Comparison of ENCODE assay signal across 10 cellular contexts in genomic region chr14:65303185-65303901, GRCh38.
A peak's percentile ranks its signal among the peaks of the same experiment; 100 is the strongest.
DNase-seq lines count a peak whose midpoint lies in the region; TF ChIP-seq lines count a peak whose summit lies in the region.
"Had no signal": no experiment of that assay in that cellular context is flagged by ENCODE, and none has a peak within 500 bp of the region (broad histone marks: within the 10 kb centered on the region; RNA-seq: fewer than 3 reads in every experiment).

No MANE protein-coding gene starts in this region.

- H3K9me3 ChIP-seq in ascending aorta, result no peaks in the 10 kb centered on the region

- no peaks in the 10 kb centered on the region for H3K4me1 ChIP-seq in ascending aorta

- intact Hi-C loops in dorsolateral prefrontal cortex (cut with DNase I), result no loop called here
- intact Hi-C loops in ascending aorta (cut with DNase I), result no loop called here

- peak overlapping the region in 38 of 59 donors; percentile 13 to 83 (median 62) for H3K27ac ChIP-seq in dorsolateral prefrontal cortex
- no peak overlapping the region for H3K27ac ChIP-seq in ascending aorta
- H3K27ac ChIP-seq: 22Rv1 had no signal

- DNase-seq in DMS153 treated with DMSO at 0.1 percent for 48 hours (lab: John Stamatoyannopoulos, UW; ENCODE audit: unreplicated experiment) (peak; percentile 11), DMS153 (lab: John Stamatoyannopoulos, UW) (no peak), NCI-H526 treated with DMSO at 0.1 percent for 48 hours (lab: John Stamatoyannopoulos, UW) (peak; percentile 31), dorsolateral prefrontal cortex (no peak), retina (peak; percentile 11), ascending aorta (ENCODE audit: low spot score in 2 of 2) (no peak), NCI-H1105 (lab: John Stamatoyannopoulos, UW) (no peak), cerebellum (ENCODE audit: low spot score) (no peak)
- DNase-seq: NCI-H226 had no signal

- TF ChIP-seq CTCF in dorsolateral prefrontal cortex (IDR thresholded peaks at IDR 0.05 in 54 of 56, conservative IDR thresholded peaks at IDR 0.05 in 2 of 56; ENCODE audit: low read depth in 1 of 56, partially characterized antibody in 56 of 56) (no peak), ascending aorta (IDR thresholded peaks at IDR 0.05) (no peak)

- no peaks in the 10 kb centered on the region for H3K36me3 ChIP-seq in ascending aorta

- H3K4me3 ChIP-seq in dorsolateral prefrontal cortex, result no peak overlapping the region
- H3K4me3 ChIP-seq in ascending aorta, result no peak overlapping the region

- H3K27me3 ChIP-seq in dorsolateral prefrontal cortex, result no peaks in the 10 kb centered on the region
- H3K27me3 ChIP-seq in ascending aorta, result no peaks in the 10 kb centered on the region

Comparison
In these comparisons a context has a peak if more than half of its experiments do, and no peak if none do; other contexts are left out.
1. DNase-seq: peak in DMS153 treated with DMSO at 0.1 percent for 48 hours (single experiment), NCI-H526 treated with DMSO at 0.1 percent for 48 hours (single experiment) and retina (single experiment); none in DMS153 (single experiment), dorsolateral prefrontal cortex (0 of 10), ascending aorta (0 of 2), NCI-H1105 (single experiment) and cerebellum (single experiment).
2. H3K27ac ChIP-seq: peak in dorsolateral prefrontal cortex (38 of 59); none in ascending aorta (0 of 2).